ENCODE assay signal across 22 cellular contexts in genomic region chr12:115044073-115044472, GRCh38.
DNase-seq lines count a peak whose midpoint lies in the region; ATAC-seq, FAIRE-seq and TF ChIP-seq lines count a peak whose summit lies in the region.
"Had no signal": no experiment of that assay in that cellular context is flagged by ENCODE, and none has a peak within 500 bp of the region (broad histone marks: within the 10 kb centered on the region; RNA-seq: fewer than 3 reads in every experiment).

No MANE protein-coding gene starts in this region.

- H3K79me2 ChIP-seq in HepG2 (ENCODE audit: insufficient read depth, low read length) (no peaks in the 10 kb centered on the region), OCI-LY7 (ENCODE audit: insufficient read depth, low read depth, low read length) (no peaks in the 10 kb centered on the region)

- CTCF ChIA-PET in HepG2 (lab: Yijun Ruan, JAX; ENCODE audit: low intra/inter-chr PET ratio, low total read pairs) (no interaction called here), OCI-LY7 (lab: Charles Lee; ENCODE audit: unreplicated experiment) (no interaction called here)

- H3K4me3 ChIP-seq in HepG2 (replicated peaks in 1 of 3; ENCODE audit: insufficient read depth in 1 of 3, low read depth in 2 of 3, low read length in 3 of 3) (no peak overlapping the region), right lobe of liver (no peak overlapping the region), OCI-LY7 (ENCODE audit: low read depth, low read length, poor library complexity, severe bottlenecking) (no peak overlapping the region), mesenchymal stem cell (ENCODE audit: insufficient read depth in 1 of 2, low read depth in 1 of 2, low read length in 2 of 2) (no peak overlapping the region)
- H3K4me3 ChIP-seq: BLaER1 treated with 17β-estradiol and CSF1 and Interleukin-3, amounts not matched to agents 10 nM and 100 nM; lung had no signal

- no peak overlapping the region for H3K18ac ChIP-seq in mesenchymal stem cell (ENCODE audit: low read depth in 1 of 2, low read length in 2 of 2)

- no peaks in the 10 kb centered on the region for H4K20me1 ChIP-seq in HepG2 (ENCODE audit: insufficient read depth, low read length)
- H4K20me1 ChIP-seq in OCI-LY7 (ENCODE audit: insufficient read depth, low read length): no peaks in the 10 kb centered on the region
- H4K20me1 ChIP-seq: BLaER1 treated with 17β-estradiol and CSF1 and Interleukin-3, amounts not matched to agents 10 nM and 100 nM had no signal

- TF ChIP-seq RAD21 in HepG2 (CRISPR knock-in tag; IDR thresholded peaks at IDR 0.05): no peak

- no peaks in the 10 kb centered on the region for H3K36me3 ChIP-seq in HepG2 (replicated peaks in 1 of 2; ENCODE audit: control insufficient read depth in 1 of 2, insufficient read depth in 2 of 2, low read length in 2 of 2)
- H3K36me3 ChIP-seq in right lobe of liver: no peaks in the 10 kb centered on the region
- H3K36me3 ChIP-seq in OCI-LY7 (ENCODE audit: insufficient read depth, low read length): no peaks in the 10 kb centered on the region
- no peaks in the 10 kb centered on the region for H3K36me3 ChIP-seq in mesenchymal stem cell (ENCODE audit: control insufficient read depth in 1 of 2, insufficient read depth in 2 of 2, low read depth in 1 of 2, low read length in 2 of 2)
- H3K36me3 ChIP-seq: BLaER1 treated with 17β-estradiol and CSF1 and Interleukin-3, amounts not matched to agents 10 nM and 100 nM; brain microvascular endothelial cell; WERI-Rb-1 had no signal

- H4K8ac ChIP-seq in mesenchymal stem cell (ENCODE audit: low read length): no peak overlapping the region

- POLR2A ChIA-PET in HepG2 (lab: Yijun Ruan, JAX): no interaction called here
- POLR2A ChIA-PET in OCI-LY7 (lab: Charles Lee): interaction anchor here (0.6 kb wide), 1 partner anchor 217 kb away, joined by 4 read pairs; no protein-coding TSS in a partner anchor

- no peak overlapping the region for H2BK5ac ChIP-seq in mesenchymal stem cell (ENCODE audit: low read depth, low read length, poor library complexity, severe bottlenecking)

- H3K14ac ChIP-seq in mesenchymal stem cell (ENCODE audit: low read length in 2 of 2): no peak overlapping the region

- DNase-seq in HepG2 (ENCODE audit: low spot score) (no peak), right lobe of liver (no peak), SK-MEL-5 (ENCODE audit: low read depth, low spot score) (peak; percentile 57), fibroblast of peridontal ligament (ENCODE audit: extremely low read depth) (peak; percentile 54), amygdala (lab: John Stamatoyannopoulos, UW) (no peak), OCI-LY7 (ENCODE audit: low spot score) (no peak), NK-92 (lab: John Stamatoyannopoulos, UW; ENCODE audit: unreplicated experiment) (no peak), mesenchymal stem cell (no peak)
- DNase-seq: activated CD4-positive, alpha-beta T cell treated with anti-CD3 and anti-CD28 coated beads, Interleukin-2, amount 50 U/mL, for 4 hours; activated effector memory CD4-positive, alpha-beta T cell treated with Interleukin-2 at 50 U/mL for 16 hours; brain microvascular endothelial cell; Calu3; cortex of kidney; GDM1; islet precursor cell; NCI-H1105; NCI-H2081 treated with DMSO at 0.1 percent for 48 hours; SHP77; WERI-Rb-1 had no signal

- no peak overlapping the region for H3K9ac ChIP-seq in HepG2 (ENCODE audit: insufficient read depth, low read depth, low read length)
- no peak overlapping the region for H3K9ac ChIP-seq in mesenchymal stem cell (ENCODE audit: low read length)
- H3K9ac ChIP-seq: BLaER1 treated with 17β-estradiol and CSF1 and Interleukin-3, amounts not matched to agents 10 nM and 100 nM had no signal

- H2BK12ac ChIP-seq in mesenchymal stem cell (ENCODE audit: low read length in 2 of 2): no peak overlapping the region

- intact Hi-C loops in HepG2 (cut with micrococcal nuclease; ENCODE audit: unreplicated experiment) (no loop called here), right lobe of liver (cut with DNase I) (no loop called here), OCI-LY7 (cut with micrococcal nuclease; ENCODE audit: unreplicated experiment) (no loop called here)

- H3K27ac ChIP-seq in HepG2 (ENCODE audit: extremely low read length, insufficient read depth, low read length) (no peak overlapping the region), right lobe of liver (no peak overlapping the region), OCI-LY7 (ENCODE audit: low read depth, low read length, poor library complexity, severe bottlenecking) (no peak overlapping the region), mesenchymal stem cell (ENCODE audit: low read length, poor library complexity, severe bottlenecking) (no peak overlapping the region)
- H3K27ac ChIP-seq: BLaER1 treated with 17β-estradiol and CSF1 and Interleukin-3, amounts not matched to agents 10 nM and 100 nM; brain microvascular endothelial cell; WERI-Rb-1 had no signal

- no peak for FAIRE-seq in HepG2 (lab: Jason Lieb, UNC)
- FAIRE-seq: A204.1 had no signal

- WGBS in HepG2 (ENCODE audit: low lambda C conversion rate): 60% methylated on average over 6 of the region's 6 CpGs
- 86% methylated on average over 6 of the region's 6 CpGs for WGBS in right lobe of liver (ENCODE audit: insufficient coverage, low coverage, low lambda C conversion rate, missing lambda C conversion rate)
- 94% methylated on average over 6 of the region's 6 CpGs for WGBS in mesenchymal stem cell

- no peak overlapping the region for H3K4ac ChIP-seq in mesenchymal stem cell (ENCODE audit: low read depth in 1 of 2, low read length in 2 of 2)

- no peak overlapping the region for H2AFZ ChIP-seq in HepG2 (ENCODE audit: low read length)
- no peak overlapping the region for H2AFZ ChIP-seq in OCI-LY7 (ENCODE audit: low read length)
- no peak overlapping the region for H2AFZ ChIP-seq in mesenchymal stem cell (ENCODE audit: low read depth, low read length)

- no peaks in the 10 kb centered on the region for H3K9me3 ChIP-seq in HepG2 (ENCODE audit: low read length)
- no peaks in the 10 kb centered on the region for H3K9me3 ChIP-seq in right lobe of liver
- no peaks in the 10 kb centered on the region; the same call in 1 of the 2 replicates for H3K9me3 ChIP-seq in OCI-LY7 (ENCODE audit: low read length)
- H3K9me3 ChIP-seq in mesenchymal stem cell (ENCODE audit: control insufficient read depth, low read length): no peaks in the 10 kb centered on the region

- in situ Hi-C loops in HepG2 (cut with HindIII; ENCODE audit: extremely low pct_ligation_motif_present, low pct_unique_long_range_greater_than_20kb) (no loop called here), SK-MEL-5 (cut with HindIII; ENCODE audit: low pct_unique_long_range_greater_than_20kb, low sequenced_read_pairs) (no loop called here)

- TF ChIP-seq CTCF in HepG2 (CRISPR knock-in tag; IDR thresholded peaks at IDR 0.05): no peak
- no peak for TF ChIP-seq CTCF in right lobe of liver (IDR thresholded peaks at IDR 0.05)
- TF ChIP-seq CTCF in OCI-LY7 (conservative IDR thresholded peaks at IDR 0.05; ENCODE audit: low read length): no peak

- TF ChIP-seq POLR2A in HepG2 (IDR thresholded peaks at IDR 0.05; ENCODE audit: insufficient read depth in 1 of 2, low read depth in 2 of 2, low read length in 2 of 2): no peak
- TF ChIP-seq POLR2A in right lobe of liver (IDR thresholded peaks at IDR 0.05): no peak

- no peaks in the 10 kb centered on the region for H3K79me1 ChIP-seq in mesenchymal stem cell (replicated peaks; ENCODE audit: low read length, poor library complexity, severe bottlenecking)

- ATAC-seq in HepG2: no peak
- no peak for ATAC-seq in right lobe of liver

- H3K23ac ChIP-seq in mesenchymal stem cell (ENCODE audit: low read length in 2 of 2): no peak overlapping the region

- no peak for TF ChIP-seq EP300 in HepG2 (IDR thresholded peaks at IDR 0.05; ENCODE audit: low read depth in 2 of 2, low read length in 2 of 2)
- no peak for TF ChIP-seq EP300 in HepG2 (CRISPR knock-in tag; IDR thresholded peaks at IDR 0.05; ENCODE audit: borderline replicate concordance)

- no peak overlapping the region for H2BK120ac ChIP-seq in mesenchymal stem cell (ENCODE audit: low read depth, low read length)

- H3K4me1 ChIP-seq in HepG2 (ENCODE audit: insufficient read depth, low read length) (no peaks in the 10 kb centered on the region), right lobe of liver (no peaks in the 10 kb centered on the region), OCI-LY7 (ENCODE audit: insufficient read depth, low read length, poor library complexity, severe bottlenecking) (no peaks in the 10 kb centered on the region), mesenchymal stem cell (ENCODE audit: control insufficient read depth, insufficient read depth, low read depth, low read length) (no peaks in the 10 kb centered on the region)
- H3K4me1 ChIP-seq: BLaER1 treated with 17β-estradiol and CSF1 and Interleukin-3, amounts not matched to agents 10 nM and 100 nM had no signal

- H4K91ac ChIP-seq in mesenchymal stem cell (ENCODE audit: low read length): no peak overlapping the region

- no peak overlapping the region for H2BK15ac ChIP-seq in mesenchymal stem cell (ENCODE audit: low read depth, poor library complexity, severe bottlenecking)

- H3K27me3 ChIP-seq in HepG2 (ENCODE audit: control insufficient read depth in 1 of 2, insufficient read depth in 2 of 2, low read length in 2 of 2) (no peaks in the 10 kb centered on the region), right lobe of liver (no peaks in the 10 kb centered on the region), mesenchymal stem cell (ENCODE audit: control insufficient read depth in 1 of 2, insufficient read depth in 1 of 2, low read length in 2 of 2) (no peaks in the 10 kb centered on the region)
- H3K27me3 ChIP-seq: BLaER1 treated with 17β-estradiol and CSF1 and Interleukin-3, amounts not matched to agents 10 nM and 100 nM; brain microvascular endothelial cell had no signal

- BruUV-seq in HepG2 (replicated peaks; lab: Mats Ljungman, UMichigan): no TSS peak
- BruUV-seq in OCI-LY7 (replicated peaks; lab: Mats Ljungman, UMichigan): no TSS peak

- H3K4me2 ChIP-seq in HepG2 (ENCODE audit: low read depth, low read length) (no peak overlapping the region), OCI-LY7 (ENCODE audit: low read length) (no peak overlapping the region), mesenchymal stem cell (ENCODE audit: low read length, poor library complexity, severe bottlenecking) (no peak overlapping the region)

- no peaks in the 10 kb centered on the region for H3K9me2 ChIP-seq in OCI-LY7 (ENCODE audit: insufficient read depth, low read length)

- H2AK5ac ChIP-seq in mesenchymal stem cell (ENCODE audit: low read length, severe bottlenecking): no peak overlapping the region

TF ChIP-seq in HepG2, 621 proteins besides CTCF, POLR2A, EP300 and RAD21 (continues in another document):
- TF ChIP-seq NR2F1 (CRISPR knock-in tag; IDR thresholded peaks at IDR 0.05): no peak
- TF ChIP-seq MTERF4 (CRISPR knock-in tag; IDR thresholded peaks at IDR 0.05): no peak

Comparison
In these comparisons a context has a peak if more than half of its experiments do, and no peak if none do; other contexts are left out.
1. DNase-seq: peak in SK-MEL-5 (single experiment) and fibroblast of peridontal ligament (single experiment); none in HepG2 (single experiment), right lobe of liver (0 of 3), amygdala (0 of 56), OCI-LY7 (single experiment), NK-92 (single experiment) and mesenchymal stem cell (single experiment).